In genomic region chr10:47440207-47440606, GRCh38 we compare ENCODE assay signal across 19 cellular contexts. TPM values are rescaled to one million over a fixed set of nuclear protein-coding genes. Genes with fewer than 3 reads are reported as not detected.
"Had no signal": no experiment of that assay in that cellular context is flagged by ENCODE, and none has a peak within 500 bp of the region (broad histone marks: within the 10 kb centered on the region; RNA-seq: fewer than 3 reads in every experiment).

No MANE protein-coding gene starts in this region.

- H3K4me3 Mint-ChIP-seq: activated naive CD8-positive, alpha-beta T cell treated with anti-CD3 and anti-CD28 coated beads, Interleukin-2, amount 10 ng/mL, durations not matched to agents 7 days and 5 days; dendritic cell treated with granulocyte-macrophage colony-stimulating factor and Interleukin-4, amounts not matched to agents 40 ng/mL and 50 ng/mL, for 4 days; effector memory CD8-positive, alpha-beta T cell; stimulated activated memory B cell treated with anti-CD40 and anti-IgM and Interleukin-4, amounts not matched to agents 10 μg/mL and 1 μg/mL and 100 μg/mL, for 72 hours had no signal

- H3K4me1 ChIP-seq: gastroesophageal sphincter, heart right ventricle had no signal

- H3K36me3 ChIP-seq: gastroesophageal sphincter, heart right ventricle, neutrophil had no signal

- H3K27ac ChIP-seq: epithelial cell of prostate, gastroesophageal sphincter, heart right ventricle, neutrophil had no signal

- H3K4me1 Mint-ChIP-seq: activated naive CD8-positive, alpha-beta T cell treated with anti-CD3 and anti-CD28 coated beads, Interleukin-2, amount 10 ng/mL, durations not matched to agents 7 days and 5 days; stimulated activated memory B cell treated with anti-CD40 and anti-IgM and Interleukin-4, amounts not matched to agents 10 μg/mL and 1 μg/mL and 100 μg/mL, for 72 hours had no signal

- FAIRE-seq: islet of Langerhans, TTC549 had no signal

- H3K27ac Mint-ChIP-seq: activated naive CD8-positive, alpha-beta T cell treated with anti-CD3 and anti-CD28 coated beads, Interleukin-2, amount 10 ng/mL, durations not matched to agents 7 days and 5 days; dendritic cell treated with granulocyte-macrophage colony-stimulating factor and Interleukin-4, amounts not matched to agents 40 ng/mL and 50 ng/mL, for 4 days; effector memory CD8-positive, alpha-beta T cell; stimulated activated memory B cell treated with anti-CD40 and anti-IgM and Interleukin-4, amounts not matched to agents 10 μg/mL and 1 μg/mL and 100 μg/mL, for 72 hours had no signal

- DNase-seq: activated CD4-positive, alpha-beta T cell treated with anti-CD3 and anti-CD28 coated beads, Interleukin-2, amount 50 U/mL, for 1 hour; activated CD8-positive, alpha-beta memory T cell treated with anti-CD3 and anti-CD28 coated beads for 24 hours; activated naive CD4-positive, alpha-beta T cell; activated naive CD8-positive, alpha-beta T cell treated with anti-CD3 and anti-CD28 coated beads, Interleukin-2, amount 10 ng/mL, durations not matched to agents 7 days and 5 days; anterior cingulate cortex; effector memory CD8-positive, alpha-beta T cell; heart right ventricle had no signal

- ATAC-seq: effector memory CD8-positive, alpha-beta T cell; gastroesophageal sphincter; heart right ventricle; stimulated activated memory B cell treated with anti-CD40 and anti-IgM and Interleukin-4, amounts not matched to agents 10 μg/mL and 1 μg/mL and 100 μg/mL, for 72 hours had no signal

- H3K27me3 ChIP-seq: neutrophil had no signal

- H3K4me3 ChIP-seq: gastroesophageal sphincter, heart right ventricle, lung had no signal

- H3K9me3 ChIP-seq: neutrophil had no signal

- H3K36me3 Mint-ChIP-seq: activated naive CD8-positive, alpha-beta T cell treated with anti-CD3 and anti-CD28 coated beads, Interleukin-2, amount 10 ng/mL, durations not matched to agents 7 days and 5 days had no signal

RNA-seq across cellular contexts. Expression of gene ANXA8, which starts 43.7 kb away (rescaled TPM):
- total RNA-seq: cerebellum had no signal

RNA-seq across cellular contexts. Expression of gene FAM25G, which starts 51.3 kb away (rescaled TPM):
- total RNA-seq: activated naive CD8-positive, alpha-beta T cell treated with anti-CD3 and anti-CD28 coated beads, Interleukin-2, amount 10 ng/mL, durations not matched to agents 7 days and 5 days; cerebellum; gastroesophageal sphincter; heart right ventricle; lung; renal cortical epithelial cell; T-helper 2 cell treated with Interferon-gamma antibody and Interleukin-4, amounts not matched to agents 100 ng/mL and 5 ng/mL, for 36 hours; ureter had no signal
- polyA plus RNA-seq: heart right ventricle, lung had no signal

RNA-seq across cellular contexts. Expression of gene ZNF488, which starts 56.1 kb away (rescaled TPM):
- total RNA-seq: activated naive CD8-positive, alpha-beta T cell treated with anti-CD3 and anti-CD28 coated beads, Interleukin-2, amount 10 ng/mL, durations not matched to agents 7 days and 5 days had no signal
